In genomic region chr9:96492993-96493531, GRCh38 we compare ENCODE assay signal across 24 cellular contexts. TPM values are rescaled to one million over a fixed set of nuclear protein-coding genes. Genes with fewer than 3 reads are reported as not detected.
DNase-seq lines count a peak whose midpoint lies in the region; ATAC-seq and TF ChIP-seq lines count a peak whose summit lies in the region.
"Had no signal": no experiment of that assay in that cellular context is flagged by ENCODE, and none has a peak within 500 bp of the region (broad histone marks: within the 10 kb centered on the region; RNA-seq: fewer than 3 reads in every experiment).

No MANE protein-coding gene starts in this region.

- H3K36me3 Mint-ChIP-seq in stimulated activated naive CD8-positive, alpha-beta T cell treated with anti-CD3 and anti-CD28 coated beads, Interleukin-15, Interleukin-2, amounts not matched to agents 100 ng/mL and 50 ng/mL, for 24 hours (ENCODE audit: low read depth), result peaks cover 29% of the 10 kb centered on the region
- H3K36me3 Mint-ChIP-seq in naive thymus-derived CD8-positive, alpha-beta T cell, result peaks cover 0 to 39% (median 13%) of the 10 kb centered on the region in 3 donors
- H3K36me3 Mint-ChIP-seq: CD14-positive monocyte had no signal

- H3K27me3 Mint-ChIP-seq in stimulated activated naive CD8-positive, alpha-beta T cell treated with anti-CD3 and anti-CD28 coated beads, Interleukin-15, Interleukin-2, amounts not matched to agents 100 ng/mL and 50 ng/mL, for 24 hours, result no peaks in the 10 kb centered on the region
- no peaks in the 10 kb centered on the region for H3K27me3 Mint-ChIP-seq in naive thymus-derived CD8-positive, alpha-beta T cell

- no peak overlapping the region for H3K4me3 ChIP-seq in thoracic aorta
- H3K4me3 ChIP-seq: SJCRH30 had no signal

- POLR2A ChIA-PET in naive thymus-derived CD8-positive, alpha-beta T cell (lab: Charles Lee), result no interaction called here

- H3K27me3 ChIP-seq in thoracic aorta (replicated peaks; ENCODE audit: insufficient read depth), result no peaks in the 10 kb centered on the region
- H3K27me3 ChIP-seq: BE2C, SJCRH30 had no signal

- H3K9me3 Mint-ChIP-seq in stimulated activated naive CD8-positive, alpha-beta T cell treated with anti-CD3 and anti-CD28 coated beads, Interleukin-15, Interleukin-2, amounts not matched to agents 100 ng/mL and 50 ng/mL, for 24 hours, result no peaks in the 10 kb centered on the region
- H3K9me3 Mint-ChIP-seq in naive thymus-derived CD8-positive, alpha-beta T cell, result no peaks in the 10 kb centered on the region

- peak overlapping the region; percentile 54 for H3K27ac Mint-ChIP-seq in stimulated activated naive CD8-positive, alpha-beta T cell treated with anti-CD3 and anti-CD28 coated beads, Interleukin-15, Interleukin-2, amounts not matched to agents 100 ng/mL and 50 ng/mL, for 24 hours
- H3K27ac Mint-ChIP-seq in naive thymus-derived CD8-positive, alpha-beta T cell, result peak overlapping the region in 6 of 10 donors; percentile 28 to 86 (median 54)

- H3K4me1 Mint-ChIP-seq in stimulated activated naive CD8-positive, alpha-beta T cell treated with anti-CD3 and anti-CD28 coated beads, Interleukin-15, Interleukin-2, amounts not matched to agents 100 ng/mL and 50 ng/mL, for 24 hours (ENCODE audit: low read depth), result peaks cover 10% of the 10 kb centered on the region
- peaks cover 4 to 15% (median 9%) of the 10 kb centered on the region in 4 donors for H3K4me1 Mint-ChIP-seq in naive thymus-derived CD8-positive, alpha-beta T cell
- H3K4me1 Mint-ChIP-seq: CD14-positive monocyte had no signal

- peaks cover 30% of the 10 kb centered on the region for H3K36me3 ChIP-seq in thoracic aorta

- DNase-seq in stimulated activated naive CD8-positive, alpha-beta T cell treated with anti-CD3 and anti-CD28 coated beads, Interleukin-15, Interleukin-2, amounts not matched to agents 100 U/mL and 50 U/mL, for 24 hours, result no peak
- peak; percentile 53 for DNase-seq in islet precursor cell
- no peak for DNase-seq in naive thymus-derived CD8-positive, alpha-beta T cell
- no peak for DNase-seq in thoracic aorta (ENCODE audit: low spot score)
- DNase-seq in MV-4-11 (lab: John Stamatoyannopoulos, UW), result no peak
- DNase-seq: 8988T; ACHN; BE2C; DMS153; DND-41; KBM-7; NCI-H1694; NCI-H2029 treated with DMSO at 0.1 percent for 48 hours; NCI-H446 treated with DMSO at 0.1 percent for 48 hours; NCI-H526; NCI-H82; NK-92 treated with Interleukin-12 subunit alpha and Interleukin-12 subunit beta, amount 100 ng/mL, for 24 hours; PC-3; SJCRH30 had no signal

- no peak overlapping the region for H3K4me3 Mint-ChIP-seq in stimulated activated naive CD8-positive, alpha-beta T cell treated with anti-CD3 and anti-CD28 coated beads, Interleukin-15, Interleukin-2, amounts not matched to agents 100 ng/mL and 50 ng/mL, for 24 hours
- no peak overlapping the region for H3K4me3 Mint-ChIP-seq in naive thymus-derived CD8-positive, alpha-beta T cell
- H3K4me3 Mint-ChIP-seq: CD14-positive monocyte had no signal

- no peaks in the 10 kb centered on the region for H3K9me3 ChIP-seq in thoracic aorta
- H3K9me3 ChIP-seq: BE2C, SJCRH30 had no signal

- peaks cover 2 to 31% of the 10 kb centered on the region in 2 donors for H3K4me1 ChIP-seq in thoracic aorta (ENCODE audit: control insufficient read depth in 1 of 2, low read depth in 2 of 2)
- H3K4me1 ChIP-seq: BE2C, SJCRH30 had no signal

- peak overlapping the region; percentile 25 to 51 for H3K27ac ChIP-seq in thoracic aorta
- H3K27ac ChIP-seq: SJCRH30 had no signal

- no peak for TF ChIP-seq CTCF in thoracic aorta (IDR thresholded peaks at IDR 0.05)

- no peak for ATAC-seq in stimulated activated naive CD8-positive, alpha-beta T cell treated with anti-CD3 and anti-CD28 coated beads, Interleukin-15, Interleukin-2, amounts not matched to agents 100 U/mL and 50 U/mL, for 24 hours
- no peak for ATAC-seq in naive thymus-derived CD8-positive, alpha-beta T cell
- ATAC-seq in thoracic aorta (ENCODE audit: insufficient number of reproducible peaks, low FRiP score, low read depth) (no peak), HG03442 (IDR thresholded peaks at IDR 0.05; ENCODE audit: unreplicated experiment) (no peak), GM21528 (IDR thresholded peaks at IDR 0.05; ENCODE audit: low FRiP score, unreplicated experiment) (no peak)
- ATAC-seq: PC-3, SK-N-SH treated with all-trans-retinoic acid at 6 μM for 48 hours had no signal

RNA-seq across cellular contexts. Expression of gene HABP4, which starts 43.1 kb away (rescaled TPM):
- total RNA-seq in naive thymus-derived CD8-positive, alpha-beta T cell, result 10 to 100 TPM; 30.8 to 31.4 TPM
- polyA plus RNA-seq in naive thymus-derived CD8-positive, alpha-beta T cell, result 10 to 100 TPM; 13.5 to 31.8 (median 14.3) TPM
- total RNA-seq in thoracic aorta, result 10 to 100 TPM; 50.0 to 74.2 TPM
